In the genomic region with DNA sequence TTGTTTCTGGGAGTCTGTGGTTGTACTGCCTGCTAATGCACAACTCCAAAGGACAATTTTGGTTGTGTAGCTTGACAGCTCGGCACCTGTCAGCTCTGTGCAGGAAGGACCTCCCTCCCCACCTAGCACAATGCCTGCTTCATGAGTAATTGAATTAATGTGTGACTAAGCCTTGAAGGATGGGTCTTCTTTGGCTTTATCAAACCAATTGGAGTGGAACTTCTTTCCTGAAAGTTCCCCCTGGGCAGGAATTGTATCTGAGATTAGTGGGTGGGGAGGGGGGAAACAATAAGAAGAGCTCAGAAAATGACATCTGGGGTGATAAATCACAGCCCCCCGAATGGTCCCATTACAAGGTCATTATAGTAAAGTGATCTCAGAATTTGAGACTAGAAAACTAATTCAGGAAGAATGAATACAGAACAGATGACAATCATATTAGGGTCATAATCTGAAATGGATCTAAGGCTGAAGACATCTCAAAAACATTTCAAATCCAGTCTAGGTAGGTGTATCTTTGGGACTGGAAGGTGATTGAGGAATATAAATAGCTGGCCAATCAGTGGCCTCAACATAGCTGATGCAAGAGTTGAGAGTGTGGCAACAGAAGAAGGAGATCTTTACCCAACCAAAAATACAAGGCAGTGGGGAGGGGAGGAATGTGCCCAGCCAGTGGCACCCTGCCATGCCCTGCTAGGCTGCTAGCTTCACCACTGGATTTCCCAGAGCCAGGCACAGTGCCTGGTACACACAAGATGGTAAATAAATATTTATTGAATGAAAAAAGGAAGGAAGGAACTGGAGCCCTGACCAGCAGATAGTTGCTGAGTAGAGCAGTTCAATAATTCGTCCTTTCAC, we compare ENCODE assay signal across 8 cellular contexts. TPM values are rescaled to one million over a fixed set of nuclear protein-coding genes. Genes with fewer than 3 reads are reported as not detected.
A peak's percentile ranks its signal among the peaks of the same experiment; 100 is the strongest.
DNase-seq lines count a peak whose midpoint lies in the region; ATAC-seq and TF ChIP-seq lines count a peak whose summit lies in the region.

No MANE protein-coding gene starts in this region.

- peak overlapping the region; percentile 77 to 97 for H3K27ac Mint-ChIP-seq in activated naive CD4-positive, alpha-beta T cell treated with anti-CD3 and anti-CD28 coated beads, Interleukin-2, amount 50 U/mL, for 72 hours
- H3K27ac Mint-ChIP-seq in stimulated activated naive B cell treated with anti-CD40 and anti-IgM and Interleukin-4, amounts not matched to agents 10 μg/mL and 1 μg/mL and 100 μg/mL, for 72 hours, result no peak overlapping the region

- no peaks in the 10 kb centered on the region for H3K27me3 Mint-ChIP-seq in stimulated activated naive B cell treated with anti-CD40 and anti-IgM and Interleukin-4, amounts not matched to agents 10 μg/mL and 1 μg/mL and 100 μg/mL, for 72 hours

- H3K9me3 ChIP-seq in A673 (ENCODE audit: low read depth, low read length, poor library complexity, severe bottlenecking) (no peaks in the 10 kb centered on the region), heart left ventricle (no peaks in the 10 kb centered on the region)

- peaks cover 27 to 39% of the 10 kb centered on the region in 2 donors for H3K4me1 Mint-ChIP-seq in stimulated activated naive B cell treated with anti-CD40 and anti-IgM and Interleukin-4, amounts not matched to agents 10 μg/mL and 1 μg/mL and 100 μg/mL, for 72 hours

- POLR2A ChIA-PET in A673 (lab: Charles Lee; ENCODE audit: low non-redundant PET), result interaction anchor here (0.6 to 1.6 kb wide), 8 partner anchors 9 to 399 kb away, joined by 3 to 16 read pairs (median 8); a partner anchor contains a TSS

- H3K27ac ChIP-seq in A673 (ENCODE audit: low read depth, low read length, poor library complexity, severe bottlenecking) (peak overlapping the region; percentile 85), heart left ventricle (peak overlapping the region; percentile 4 to 97 (median 86))

- H3K4me3 ChIP-seq in A673 (ENCODE audit: low read depth, low read length, poor library complexity, severe bottlenecking) (peak overlapping the region; percentile 36), heart left ventricle (peak overlapping the region in 8 of 12 donors; percentile 15 to 33 (median 22)), skeletal muscle cell (ENCODE audit: low read depth, low read length) (peak overlapping the region; percentile 10)

- H3K4me3 Mint-ChIP-seq in stimulated activated naive B cell treated with anti-CD40 and anti-IgM and Interleukin-4, amounts not matched to agents 10 μg/mL and 1 μg/mL and 100 μg/mL, for 72 hours, result peak overlapping the region in 1 of 2 donors; percentile 96

- no peak for TF ChIP-seq POLR2A in heart left ventricle (IDR thresholded peaks at IDR 0.05)

- TF ChIP-seq CTCF in A673 (conservative IDR thresholded peaks at IDR 0.05; ENCODE audit: low read depth, low read length) (no peak), heart left ventricle (IDR thresholded peaks at IDR 0.05) (no peak)

- H3K27me3 ChIP-seq in A673 (replicated peaks; ENCODE audit: insufficient read depth, low read depth, low read length, poor library complexity), result no peaks in the 10 kb centered on the region
- peaks cover 0 to 2% (median 0%) of the 10 kb centered on the region in 9 donors for H3K27me3 ChIP-seq in heart left ventricle

- 18 to 26% (median 23%) methylated on average over 3 of the region's 3 CpGs for WGBS in heart left ventricle, 4 donors

- intact Hi-C loops in A673 (cut with micrococcal nuclease; ENCODE audit: unreplicated experiment), result loop anchor here (2.0 to 10.0 kb wide), 3 partner anchors 80 to 354 kb away; a partner anchor contains a TSS
- intact Hi-C loops in heart left ventricle (cut with DNase I), result loop anchor here in 5 of 10 donors (2.0 to 10.0 kb wide), 7 partner anchors 78 to 396 kb away; a partner anchor contains a TSS

- H3K4me1 ChIP-seq in A673 (ENCODE audit: insufficient read depth, low read length, poor library complexity, severe bottlenecking) (peaks cover 39% of the 10 kb centered on the region), heart left ventricle (peaks cover 0 to 66% (median 20%) of the 10 kb centered on the region in 12 donors)

- CTCF ChIA-PET in A673 (lab: Charles Lee), result interaction anchor here (0.5 to 2.1 kb wide), 9 partner anchors 11 to 628 kb away, joined by 3 to 10 read pairs (median 6); a partner anchor contains a TSS

- ATAC-seq in activated naive CD4-positive, alpha-beta T cell treated with anti-CD3 and anti-CD28 coated beads, Interleukin-2, amount 50 U/mL, for 72 hours, result peak; percentile 23 to 32
- ATAC-seq in heart left ventricle (peak; percentile 18 to 64 (median 44)), GM21619 (IDR thresholded peaks at IDR 0.05; ENCODE audit: unreplicated experiment) (no peak)
- no peak for ATAC-seq in stimulated activated naive B cell treated with anti-CD40 and anti-IgM and Interleukin-4, amounts not matched to agents 10 μg/mL and 1 μg/mL and 100 μg/mL, for 72 hours (replicated peaks)

- no TSS peak for BruUV-seq in A673 (replicated peaks; lab: Mats Ljungman, UMichigan)

- peaks cover 0 to 6% of the 10 kb centered on the region in 2 donors for H3K36me3 Mint-ChIP-seq in activated naive CD4-positive, alpha-beta T cell treated with anti-CD3 and anti-CD28 coated beads, Interleukin-2, amount 50 U/mL, for 72 hours
- no peaks in the 10 kb centered on the region for H3K36me3 Mint-ChIP-seq in stimulated activated naive B cell treated with anti-CD40 and anti-IgM and Interleukin-4, amounts not matched to agents 10 μg/mL and 1 μg/mL and 100 μg/mL, for 72 hours

- DNase-seq in A673 (ENCODE audit: low spot score), result peak; percentile 70
- peak; percentile 57 for DNase-seq in GF-D8 (lab: John Stamatoyannopoulos, UW)
- peak; percentile 4 for DNase-seq in NCI-H510A (lab: John Stamatoyannopoulos, UW)
- DNase-seq in activated naive CD4-positive, alpha-beta T cell treated with anti-CD3 and anti-CD28 coated beads, Interleukin-2, amount 50 U/mL, for 72 hours (ENCODE audit: low spot score in 2 of 2), result peak in 1 of 2 donors; percentile 26
- peak; percentile 52 to 78 (median 74) for DNase-seq in heart left ventricle
- DNase-seq in skeletal muscle cell (ENCODE audit: low read depth), result no peak
- DNase-seq in stimulated activated naive B cell treated with anti-CD40 and anti-IgM and Interleukin-4, amounts not matched to agents 10 μg/mL and 1 μg/mL and 100 μg/mL, for 72 hours, result no peak

- H3K9me3 Mint-ChIP-seq in activated naive CD4-positive, alpha-beta T cell treated with anti-CD3 and anti-CD28 coated beads, Interleukin-2, amount 50 U/mL, for 72 hours, result no peaks in the 10 kb centered on the region
- no peaks in the 10 kb centered on the region for H3K9me3 Mint-ChIP-seq in stimulated activated naive B cell treated with anti-CD40 and anti-IgM and Interleukin-4, amounts not matched to agents 10 μg/mL and 1 μg/mL and 100 μg/mL, for 72 hours

- H3K36me3 ChIP-seq in A673 (ENCODE audit: insufficient read depth, low read length, poor library complexity, severe bottlenecking) (no peaks in the 10 kb centered on the region), heart left ventricle (no peaks in the 10 kb centered on the region)

RNA-seq across cellular contexts. Expression of a gene that starts 10.1 kb away (rescaled TPM):
- total RNA-seq in A673 (2021), result 15.7 and 19.8 TPM in 2 replicates
- total RNA-seq in activated naive CD4-positive, alpha-beta T cell treated with anti-CD3 and anti-CD28 coated beads, Interleukin-2, amount 50 U/mL, for 72 hours, result 10 to 100 TPM; 16.7 to 38.7 TPM
- total RNA-seq in heart left ventricle, result 1 to 10 TPM; 2.4 to 6.4 (median 4.7) TPM
- 1 to 10 TPM; 2.1 to 8.8 TPM for polyA plus RNA-seq in heart left ventricle

RNA-seq across cellular contexts. Expression of a gene that starts 13.3 kb away (rescaled TPM):
- total RNA-seq in A673 (2021) (144 and 158 TPM in 2 replicates), heart left ventricle (100 to 1,000 TPM; 209 to 865 (median 423) TPM)
- 100 to 1,000 TPM; 125 to 195 TPM for total RNA-seq in activated naive CD4-positive, alpha-beta T cell treated with anti-CD3 and anti-CD28 coated beads, Interleukin-2, amount 50 U/mL, for 72 hours
- 1,000 to 10,000 TPM in 1 of 2 donors, 100 to 1,000 TPM in 1; 286 to 3,101 TPM for polyA plus RNA-seq in heart left ventricle

RNA-seq across cellular contexts. Expression of a gene that starts 16.4 kb away (rescaled TPM):
- total RNA-seq in A673 (2021) (134 and 135 TPM in 2 replicates), heart left ventricle (10 to 100 TPM; 47.1 to 66.9 (median 58.4) TPM)
- 100 to 1,000 TPM in 1 of 2 donors, 10 to 100 TPM in 1; 95.4 to 103 TPM for total RNA-seq in activated naive CD4-positive, alpha-beta T cell treated with anti-CD3 and anti-CD28 coated beads, Interleukin-2, amount 50 U/mL, for 72 hours
- polyA plus RNA-seq in heart left ventricle, result 10 to 100 TPM; 53.8 to 84.9 TPM

Comparison
In these comparisons a context has a peak if more than half of its experiments do, and no peak if none do; other contexts are left out.
1. DNase-seq: peak in A673 (single experiment), GF-D8 (single experiment), NCI-H510A (single experiment) and heart left ventricle (5 of 5); none in skeletal muscle cell (single experiment) and stimulated activated naive B cell treated with anti-CD40 and anti-IgM and Interleukin-4, amounts not matched to agents 10 μg/mL and 1 μg/mL and 100 μg/mL, for 72 hours (single experiment).
2. ATAC-seq: peak in activated naive CD4-positive, alpha-beta T cell treated with anti-CD3 and anti-CD28 coated beads, Interleukin-2, amount 50 U/mL, for 72 hours (2 of 2) and heart left ventricle (4 of 4); none in stimulated activated naive B cell treated with anti-CD40 and anti-IgM and Interleukin-4, amounts not matched to agents 10 μg/mL and 1 μg/mL and 100 μg/mL, for 72 hours (0 of 2) and GM21619 (single experiment).
3. Peak in every context shown above with its lines, with median percentiles within 50 percentile points of each other: H3K4me3 ChIP-seq.